In genomic region chr17:68981288-68981687, GRCh38 we compare ENCODE assay signal across 1 cellular context.
TF ChIP-seq lines count a peak whose summit lies in the region.

No MANE protein-coding gene starts in this region.

TF ChIP-seq in liver, 16 proteins besides CTCF, POLR2A, EP300 and RAD21 (continued from another document):
- TF ChIP-seq REST (IDR thresholded peaks at IDR 0.05) (no peak), ATF3 (IDR thresholded peaks at IDR 0.05) (no peak), SP1 (IDR thresholded peaks at IDR 0.05) (peak; percentile 25), NR2F2 (IDR thresholded peaks at IDR 0.05) (no peak), GABPA (IDR thresholded peaks at IDR 0.05 in 1 of 2, conservative IDR thresholded peaks at IDR 0.05 in 1 of 2) (no peak), JUND (IDR thresholded peaks at IDR 0.05) (no peak), RXRA (IDR thresholded peaks at IDR 0.05) (peak; percentile 14 to 20), FOXA2 (IDR thresholded peaks at IDR 0.05) (no peak), TAF1 (conservative IDR thresholded peaks at IDR 0.05) (no peak)
- TF ChIP-seq, protein P1, sequence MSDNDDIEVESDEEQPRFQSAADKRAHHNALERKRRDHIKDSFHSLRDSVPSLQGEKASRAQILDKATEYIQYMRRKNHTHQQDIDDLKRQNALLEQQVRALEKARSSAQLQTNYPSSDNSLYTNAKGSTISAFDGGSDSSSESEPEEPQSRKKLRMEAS (IDR thresholded peaks at IDR 0.05) = no peak
